16 cellular contexts compared by ENCODE assay signal in genomic region chr9:105251133-105251532, GRCh38.
"Had no signal": no experiment of that assay in that cellular context is flagged by ENCODE, and none has a peak within 500 bp of the region (broad histone marks: within the 10 kb centered on the region; RNA-seq: fewer than 3 reads in every experiment).

No MANE protein-coding gene starts in this region.

- H3K27ac Mint-ChIP-seq: activated CD4-positive, alpha-beta T cell treated with anti-CD3 and anti-CD28 coated beads for 36 hours; activated CD8-positive, alpha-beta T cell treated with anti-CD3 and anti-CD28 coated beads, Interleukin-2, amount 10 ng/mL, durations not matched to agents 7 days and 5 days; memory B cell; stimulated activated naive CD8-positive, alpha-beta T cell treated with anti-CD3 and anti-CD28 coated beads, Interleukin-15, Interleukin-2, amounts not matched to agents 100 ng/mL and 50 ng/mL, for 24 hours had no signal

- H3K9me3 ChIP-seq: esophagus muscularis mucosa, left lung, thoracic aorta had no signal

- H3K27ac ChIP-seq: brain microvascular endothelial cell, esophagus muscularis mucosa, left lung, SK-N-MC, thoracic aorta, VCaP had no signal

- DNase-seq: activated CD4-positive, alpha-beta T cell treated with anti-CD3 and anti-CD28 coated beads for 36 hours; activated CD8-positive, alpha-beta memory T cell treated with anti-CD3 and anti-CD28 coated beads, Interleukin-2, amount 50 U/mL, for 48 hours; activated CD8-positive, alpha-beta T cell treated with anti-CD3 and anti-CD28 coated beads, Interleukin-2, amount 10 ng/mL, durations not matched to agents 7 days and 5 days; anterior cingulate cortex; brain microvascular endothelial cell; islet precursor cell; left lung; T-helper 9 cell had no signal

- H3K4me3 Mint-ChIP-seq: activated CD4-positive, alpha-beta T cell treated with anti-CD3 and anti-CD28 coated beads for 36 hours; activated CD8-positive, alpha-beta T cell treated with anti-CD3 and anti-CD28 coated beads, Interleukin-2, amount 10 ng/mL, durations not matched to agents 7 days and 5 days; memory B cell; nephron; stimulated activated naive CD8-positive, alpha-beta T cell treated with anti-CD3 and anti-CD28 coated beads, Interleukin-15, Interleukin-2, amounts not matched to agents 100 ng/mL and 50 ng/mL, for 24 hours had no signal

- ATAC-seq: activated CD4-positive, alpha-beta T cell treated with anti-CD3 and anti-CD28 coated beads for 36 hours; activated CD8-positive, alpha-beta T cell treated with anti-CD3 and anti-CD28 coated beads, Interleukin-2, amount 10 ng/mL, durations not matched to agents 7 days and 5 days; left lung; sciatic nerve had no signal

- H3K27me3 Mint-ChIP-seq: activated CD4-positive, alpha-beta T cell treated with anti-CD3 and anti-CD28 coated beads for 36 hours; memory B cell had no signal

- H3K36me3 ChIP-seq: brain microvascular endothelial cell, esophagus muscularis mucosa, left lung, thoracic aorta had no signal

- H3K9me3 Mint-ChIP-seq: memory B cell; nephron; stimulated activated naive CD8-positive, alpha-beta T cell treated with anti-CD3 and anti-CD28 coated beads, Interleukin-15, Interleukin-2, amounts not matched to agents 100 ng/mL and 50 ng/mL, for 24 hours had no signal

- H3K27me3 ChIP-seq: brain microvascular endothelial cell, esophagus muscularis mucosa, left lung had no signal

- H3K4me3 ChIP-seq: esophagus muscularis mucosa, left lung, SK-N-MC, thoracic aorta had no signal
